Comparison of ENCODE assay signal across 8 cellular contexts in the genomic region with DNA sequence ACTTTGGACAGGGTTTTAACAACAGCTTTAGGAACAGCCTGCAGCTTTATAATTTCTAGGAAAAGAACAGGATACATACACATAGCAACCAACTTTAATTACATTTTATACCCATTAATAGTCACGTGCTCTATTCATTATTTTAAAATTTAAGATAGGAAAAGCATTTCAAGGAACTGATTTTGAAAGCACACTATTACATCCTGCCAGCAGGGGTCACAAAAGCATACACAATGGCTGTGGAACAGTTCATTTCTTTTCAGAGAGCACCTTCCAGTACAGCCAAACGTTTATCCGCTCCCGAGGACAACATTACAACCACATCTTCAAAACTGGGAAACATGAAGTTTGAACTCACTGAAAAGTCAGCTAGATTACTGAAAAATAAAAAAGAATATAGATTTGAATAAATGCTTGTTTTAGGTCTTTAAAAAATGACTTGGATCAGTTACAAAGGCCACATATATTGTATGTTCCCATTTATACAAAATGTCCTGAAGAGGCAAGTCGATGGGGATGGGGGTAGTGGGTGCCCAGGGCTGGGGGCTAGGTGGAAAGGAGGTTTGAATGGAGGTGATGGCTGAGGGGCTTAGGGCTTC.
DNase-seq lines count a peak whose midpoint lies in the region; TF ChIP-seq lines count a peak whose summit lies in the region.

No MANE protein-coding gene starts in this region.

- H3K4me2 ChIP-seq in OCI-LY1 (ENCODE audit: low read length) = no peak overlapping the region

- peaks cover 32 to 44% of the 10 kb centered on the region in 2 donors for H3K27me3 Mint-ChIP-seq in CD4-positive, alpha-beta memory T cell
- peaks cover 61% of the 10 kb centered on the region for H3K27me3 Mint-ChIP-seq in T-helper 2 cell treated with Interferon-gamma antibody and Interleukin-4, amounts not matched to agents 5 μg/mL and 100 μg/mL, for 36 hours (ENCODE audit: low read depth)

- DNase-seq in CD4-positive, alpha-beta memory T cell = peak in 4 of 5 donors; percentile 18 to 24 (median 24)
- peak; percentile 62 for DNase-seq in H4 (ENCODE audit: low spot score)
- peak; percentile 74 for DNase-seq in astrocyte of the hippocampus (ENCODE audit: low read depth, low spot score)
- DNase-seq in inferior parietal cortex (ENCODE audit: extremely low spot score) = peak; percentile 71
- DNase-seq in stimulated activated CD4-positive, alpha-beta T cell treated with anti-CD3 and anti-CD28 coated beads, Interleukin-1b, Interleukin-23, amount 100 ng/mL, for 48 hours = peak; percentile 16
- DNase-seq in T-helper 2 cell treated with Interferon-gamma antibody and Interleukin-4, amounts not matched to agents 5 μg/mL and 100 μg/mL, for 36 hours (ENCODE audit: low spot score) = no peak
- no peak for DNase-seq in NCI-H187 (lab: John Stamatoyannopoulos, UW)

- no peaks in the 10 kb centered on the region for H3K9me2 ChIP-seq in OCI-LY1 (ENCODE audit: low read depth, low read length)

- H3K9me3 Mint-ChIP-seq in CD4-positive, alpha-beta memory T cell = no peaks in the 10 kb centered on the region
- H3K9me3 Mint-ChIP-seq in T-helper 2 cell treated with Interferon-gamma antibody and Interleukin-4, amounts not matched to agents 5 μg/mL and 100 μg/mL, for 36 hours = no peaks in the 10 kb centered on the region

- no peak overlapping the region for H3K4me3 ChIP-seq in CD4-positive, alpha-beta memory T cell (ENCODE audit: low read length in 2 of 2)
- H3K4me3 ChIP-seq in OCI-LY1 (ENCODE audit: low read depth, low read length, poor library complexity, severe bottlenecking) = no peak overlapping the region

- no peaks in the 10 kb centered on the region for H3F3A ChIP-seq in OCI-LY1 (ENCODE audit: insufficient read depth, low read length)

- H4K20me1 ChIP-seq in OCI-LY1 (ENCODE audit: insufficient read depth, low read length) = no peaks in the 10 kb centered on the region

- H3K9me3 ChIP-seq in CD4-positive, alpha-beta memory T cell (ENCODE audit: control insufficient read depth in 1 of 2, low read length in 2 of 2) = no peaks in the 10 kb centered on the region
- H3K9me3 ChIP-seq in OCI-LY1 (ENCODE audit: low read length) = no peaks in the 10 kb centered on the region

- H3K4me1 ChIP-seq in CD4-positive, alpha-beta memory T cell (ENCODE audit: insufficient read depth, low read length) = no peaks in the 10 kb centered on the region
- H3K4me1 ChIP-seq in OCI-LY1 (ENCODE audit: insufficient read depth, low read length, severe bottlenecking) = no peaks in the 10 kb centered on the region

- TF ChIP-seq CTCF in OCI-LY1 (IDR thresholded peaks at IDR 0.05; ENCODE audit: low read length) = peak; percentile 83

- no peak overlapping the region for H3K27ac Mint-ChIP-seq in CD4-positive, alpha-beta memory T cell
- no peak overlapping the region for H3K27ac Mint-ChIP-seq in T-helper 2 cell treated with Interferon-gamma antibody and Interleukin-4, amounts not matched to agents 5 μg/mL and 100 μg/mL, for 36 hours

- H3K9ac ChIP-seq in OCI-LY1 (ENCODE audit: low read length) = no peak overlapping the region

- H3K27ac ChIP-seq in CD4-positive, alpha-beta memory T cell (ENCODE audit: low read depth, low read length) = no peak overlapping the region
- H3K27ac ChIP-seq in OCI-LY1 (ENCODE audit: low read depth, low read length, poor library complexity, severe bottlenecking) = no peak overlapping the region

- H3K27me3 ChIP-seq in CD4-positive, alpha-beta memory T cell (ENCODE audit: insufficient read depth, low read length) = peaks cover 4% of the 10 kb centered on the region
- H3K27me3 ChIP-seq in OCI-LY1 (ENCODE audit: insufficient read depth, low read length) = no peaks in the 10 kb centered on the region

- H3K36me3 Mint-ChIP-seq in CD4-positive, alpha-beta memory T cell = no peaks in the 10 kb centered on the region
- no peaks in the 10 kb centered on the region for H3K36me3 Mint-ChIP-seq in T-helper 2 cell treated with Interferon-gamma antibody and Interleukin-4, amounts not matched to agents 5 μg/mL and 100 μg/mL, for 36 hours (ENCODE audit: low read depth)

- intact Hi-C loops in CD4-positive, alpha-beta memory T cell (cut with micrococcal nuclease) = loop anchor here (1.0 to 2.0 kb wide), 3 partner anchors 584 to 639 kb away; no protein-coding TSS in a partner anchor

- POLR2A ChIA-PET in CD4-positive, alpha-beta memory T cell (lab: Charles Lee; ENCODE audit: partially characterized antibody) = no interaction called here

- H3K36me3 ChIP-seq in CD4-positive, alpha-beta memory T cell (ENCODE audit: insufficient read depth, low read length) = no peaks in the 10 kb centered on the region
- no peaks in the 10 kb centered on the region for H3K36me3 ChIP-seq in OCI-LY1 (ENCODE audit: insufficient read depth, low read length)

- H3K4me1 Mint-ChIP-seq in CD4-positive, alpha-beta memory T cell = peaks cover 0 to 4% (median 0%) of the 10 kb centered on the region in 4 donors
- no peaks in the 10 kb centered on the region for H3K4me1 Mint-ChIP-seq in T-helper 2 cell treated with Interferon-gamma antibody and Interleukin-4, amounts not matched to agents 5 μg/mL and 100 μg/mL, for 36 hours (ENCODE audit: low read depth)

- no peak overlapping the region for H3K4me3 Mint-ChIP-seq in CD4-positive, alpha-beta memory T cell
- no peak overlapping the region for H3K4me3 Mint-ChIP-seq in T-helper 2 cell treated with Interferon-gamma antibody and Interleukin-4, amounts not matched to agents 5 μg/mL and 100 μg/mL, for 36 hours

- H2AFZ ChIP-seq in OCI-LY1 (ENCODE audit: low read length) = no peak overlapping the region

- H3K79me2 ChIP-seq in OCI-LY1 (ENCODE audit: insufficient read depth, low read length) = no peaks in the 10 kb centered on the region

- CTCF ChIA-PET in CD4-positive, alpha-beta memory T cell (lab: Charles Lee; ENCODE audit: partially characterized antibody) = interaction anchor here (1.0 to 2.4 kb wide), 10 partner anchors 10 to 638 kb away, joined by 3 to 8 read pairs (median 4); no protein-coding TSS in a partner anchor

Comparison
In these comparisons a context has a peak if more than half of its experiments do, and no peak if none do; other contexts are left out.
1. DNase-seq: peak in CD4-positive, alpha-beta memory T cell (4 of 5), H4 (single experiment), astrocyte of the hippocampus (single experiment), inferior parietal cortex (single experiment) and stimulated activated CD4-positive, alpha-beta T cell treated with anti-CD3 and anti-CD28 coated beads, Interleukin-1b, Interleukin-23, amount 100 ng/mL, for 48 hours (single experiment); none in T-helper 2 cell treated with Interferon-gamma antibody and Interleukin-4, amounts not matched to agents 5 μg/mL and 100 μg/mL, for 36 hours (single experiment) and NCI-H187 (0 of 2).